Comparison of ENCODE assay signal across 11 cellular contexts in genomic region chr18:58611471-58612131, GRCh38.
DNase-seq lines count a peak whose midpoint lies in the region; ATAC-seq and TF ChIP-seq lines count a peak whose summit lies in the region.
"Had no signal": no experiment of that assay in that cellular context is flagged by ENCODE, and none has a peak within 500 bp of the region (broad histone marks: within the 10 kb centered on the region; RNA-seq: fewer than 3 reads in every experiment).

No MANE protein-coding gene starts in this region.

- peaks cover 19% of the 10 kb centered on the region for H3K4me1 Mint-ChIP-seq in nephron

- ATAC-seq in HG03354 (IDR thresholded peaks at IDR 0.05; ENCODE audit: poor library complexity, severe bottlenecking, unreplicated experiment) (no peak), GM19035 (IDR thresholded peaks at IDR 0.05; ENCODE audit: unreplicated experiment) (no peak)

- no peaks in the 10 kb centered on the region for H3K36me3 Mint-ChIP-seq in nephron (ENCODE audit: low read depth)

- TF ChIP-seq CTCF in nephron (IDR thresholded peaks at IDR 0.05; ENCODE audit: unreplicated experiment in 3 of 3) = no peak

- peak; percentile 20 for DNase-seq in ELR (ENCODE audit: low read depth)
- DNase-seq in NCI-H2171 treated with DMSO at 0.1 percent for 48 hours (lab: John Stamatoyannopoulos, UW) = peak; percentile 42
- peak; percentile 80 for DNase-seq in ecto neural progenitor cell (ENCODE audit: low spot score)
- no peak for DNase-seq in NCI-H2081 treated with DMSO at 0.1 percent for 48 hours (lab: John Stamatoyannopoulos, UW)
- DNase-seq in NCI-H748 (lab: John Stamatoyannopoulos, UW; ENCODE audit: unreplicated experiment) = no peak
- DNase-seq: activated B cell treated with CpG ODN at 0.5 μM for 24 hours, kidney had no signal

- H3K9me3 Mint-ChIP-seq in nephron = no peaks in the 10 kb centered on the region
- H3K9me3 Mint-ChIP-seq: activated B cell treated with CpG ODN at 0.5 μM for 24 hours had no signal

- H3K27ac Mint-ChIP-seq in nephron = peak overlapping the region; percentile 7 to 80 (median 56)
- H3K27ac Mint-ChIP-seq: activated B cell treated with CpG ODN at 0.5 μM for 24 hours, progenitor cell of endocrine pancreas had no signal

- peaks cover 16% of the 10 kb centered on the region for H3K27me3 Mint-ChIP-seq in nephron (ENCODE audit: low read depth)
- H3K27me3 Mint-ChIP-seq: activated B cell treated with CpG ODN at 0.5 μM for 24 hours had no signal

- no peak overlapping the region for H3K4me3 Mint-ChIP-seq in nephron
- H3K4me3 Mint-ChIP-seq: activated B cell treated with CpG ODN at 0.5 μM for 24 hours had no signal

Comparison
In these comparisons a context has a peak if more than half of its experiments do, and no peak if none do; other contexts are left out.
1. DNase-seq: peak in ELR (single experiment), NCI-H2171 treated with DMSO at 0.1 percent for 48 hours (single experiment) and ecto neural progenitor cell (single experiment); none in NCI-H2081 treated with DMSO at 0.1 percent for 48 hours (single experiment) and NCI-H748 (single experiment).